Comparison of ENCODE assay signal across 2 cellular contexts in genomic region chr11:34525887-34526657, GRCh38.
A peak's percentile ranks its signal among the peaks of the same experiment; 100 is the strongest.
TF ChIP-seq lines count a peak whose summit lies in the region.

No MANE protein-coding gene starts in this region.

TF ChIP-seq in A549, 52 proteins besides CTCF, POLR2A, EP300 and RAD21:
- TF ChIP-seq CBX8 (IDR thresholded peaks at IDR 0.05), result no peak
- no peak for TF ChIP-seq EHMT2 (IDR thresholded peaks at IDR 0.05; ENCODE audit: low read depth)
- TF ChIP-seq NFE2L2 (conservative IDR thresholded peaks at IDR 0.05; ENCODE audit: low read length), result no peak
- TF ChIP-seq MAFK (IDR thresholded peaks at IDR 0.05; ENCODE audit: partially characterized antibody), result peak; percentile 82
- no peak for TF ChIP-seq FOSB (CRISPR knock-in tag; IDR thresholded peaks at IDR 0.05)

TF ChIP-seq in K562, 482 proteins besides CTCF, POLR2A, EP300 and RAD21:
- TF ChIP-seq ZNF316 (IDR thresholded peaks at IDR 0.05) (peak; percentile 71), AFF4 (CRISPR knock-in tag; IDR thresholded peaks at IDR 0.05) (no peak), SMARCC2 (IDR thresholded peaks at IDR 0.05; ENCODE audit: low read depth) (no peak), L3MBTL2 (IDR thresholded peaks at IDR 0.05) (0 out of 2 replicates have a peak, but pooled peaks have one; percentile 16), ZNF445 (CRISPR knock-in tag; IDR thresholded peaks at IDR 0.05; ENCODE audit: low read depth) (no peak), MAFF (IDR thresholded peaks at IDR 0.05; ENCODE audit: low read length) (peak; percentile 56; the same call in 1 of the 2 replicates), ZBTB26 (CRISPR knock-in tag; IDR thresholded peaks at IDR 0.05) (no peak), TCF7 (IDR thresholded peaks at IDR 0.05; ENCODE audit: borderline replicate concordance) (no peak), MAFG (tag; conservative IDR thresholded peaks at IDR 0.05) (peak; percentile 59), CEBPG (CRISPR knock-in tag; IDR thresholded peaks at IDR 0.05) (0 out of 2 replicates have a peak, but pooled peaks have one; percentile 16), CEBPG (tag; conservative IDR thresholded peaks at IDR 0.05 in 1 of 2, IDR thresholded peaks at IDR 0.05 in 1 of 2) (peak; percentile 42 to 43; a peak in 1 of 4 replicates), C11orf30 (IDR thresholded peaks at IDR 0.05; ENCODE audit: low read depth) (peak; percentile 46; the same call in 1 of the 2 replicates), MAFK (IDR thresholded peaks at IDR 0.05; ENCODE audit: low read length) (peak; percentile 71; the same call in 1 of the 2 replicates), CEBPB (tag; IDR thresholded peaks at IDR 0.05) (peak; percentile 65)
